1 cellular context compared by ENCODE assay signal in genomic region chr19:16001481-16002312, GRCh38.
TF ChIP-seq lines count a peak whose summit lies in the region.

No MANE protein-coding gene starts in this region.

TF ChIP-seq in HepG2, 621 proteins besides CTCF, POLR2A, EP300 and RAD21 (continued from another document):
- TF ChIP-seq SALL1 (CRISPR knock-in tag; IDR thresholded peaks at IDR 0.05) = no peak
- TF ChIP-seq ZNF7 (CRISPR knock-in tag; IDR thresholded peaks at IDR 0.05) = peak; percentile 74
- TF ChIP-seq ZNF230 (CRISPR knock-in tag; IDR thresholded peaks at IDR 0.05) = 0 out of 2 replicates have a peak, but pooled peaks have one; percentile 41
- no peak for TF ChIP-seq TP53 (CRISPR knock-in tag; conservative IDR thresholded peaks at IDR 0.05)
- TF ChIP-seq IRF1 (CRISPR knock-in tag; IDR thresholded peaks at IDR 0.05; ENCODE audit: low read depth) = peak; percentile 87; the same call in 1 of the 2 replicates
- TF ChIP-seq ELF3 (CRISPR knock-in tag; IDR thresholded peaks at IDR 0.05) = 0 out of 2 replicates have a peak, but pooled peaks have one; percentile 16
- peak; percentile 93 for TF ChIP-seq ZNF652 (CRISPR knock-in tag; IDR thresholded peaks at IDR 0.05; ENCODE audit: borderline replicate concordance, low read depth)
- no peak for TF ChIP-seq ZNF317 (CRISPR knock-in tag; IDR thresholded peaks at IDR 0.05)
- no peak for TF ChIP-seq SP1 (IDR thresholded peaks at IDR 0.05)
- no peak for TF ChIP-seq SP1 (CRISPR knock-in tag; IDR thresholded peaks at IDR 0.05)
- peak; percentile 62; the same call in 1 of the 2 replicates for TF ChIP-seq CEBPB (IDR thresholded peaks at IDR 0.05; ENCODE audit: borderline replicate concordance, low read depth, low read length)
- TF ChIP-seq ATF4 (CRISPR knock-in tag; IDR thresholded peaks at IDR 0.05) = peak in 1 of 2 experiments; percentile 54; a peak in 1 of 4 replicates
- 0 out of 2 replicates have a peak, but pooled peaks have one; percentile 9 for TF ChIP-seq PATZ1 (CRISPR knock-in tag; IDR thresholded peaks at IDR 0.05)
